23 cellular contexts compared by ENCODE assay signal in genomic region chr1:199529324-199529723, GRCh38.
DNase-seq lines count a peak whose midpoint lies in the region; ATAC-seq, FAIRE-seq and TF ChIP-seq lines count a peak whose summit lies in the region.
"Had no signal": no experiment of that assay in that cellular context is flagged by ENCODE, and none has a peak within 500 bp of the region (broad histone marks: within the 10 kb centered on the region; RNA-seq: fewer than 3 reads in every experiment).

No MANE protein-coding gene starts in this region.

- BruUV-seq in IMR-90 (replicated peaks; lab: Mats Ljungman, UMichigan) = no TSS peak
- BruUV-seq in GM12878 (replicated peaks; lab: Mats Ljungman, UMichigan) = no TSS peak

- dilution Hi-C loops in IMR-90 (cut with HindIII; ENCODE audit: low sequenced_read_pairs, unreplicated experiment) = no loop called here

- peaks cover 7% of the 10 kb centered on the region for H3K9me3 Mint-ChIP-seq in memory B cell

- no peak overlapping the region for H4K91ac ChIP-seq in IMR-90 (ENCODE audit: insufficient read depth, low read depth, low read length)

- H3K4me2 ChIP-seq in IMR-90 (ENCODE audit: low read depth, low read length) = no peak overlapping the region
- no peak overlapping the region for H3K4me2 ChIP-seq in GM12878 (ENCODE audit: control insufficient read depth, insufficient read depth)
- H3K4me2 ChIP-seq: BLaER1 had no signal

- H2BK120ac ChIP-seq in IMR-90 (ENCODE audit: low read depth, low read length) = no peak overlapping the region

- no peak overlapping the region for H2BK20ac ChIP-seq in IMR-90 (ENCODE audit: low read depth, low read length)

- H4K20me1 ChIP-seq in IMR-90 (ENCODE audit: insufficient read depth, low read length) = no peaks in the 10 kb centered on the region
- H4K20me1 ChIP-seq in GM12878 (ENCODE audit: control insufficient read depth, insufficient read depth) = no peaks in the 10 kb centered on the region
- H4K20me1 ChIP-seq: BLaER1 had no signal

- no peaks in the 10 kb centered on the region for H3K79me1 ChIP-seq in IMR-90 (ENCODE audit: low read depth in 1 of 2, low read length in 2 of 2)

- H3K14ac ChIP-seq in IMR-90 (replicated peaks; ENCODE audit: low read depth, low read length) = no peak overlapping the region

- no peak overlapping the region for H4K8ac ChIP-seq in IMR-90 (ENCODE audit: low read depth in 2 of 2, low read length in 2 of 2)

- H3K27ac ChIP-seq in IMR-90 (ENCODE audit: insufficient read depth, low read length) (no peak overlapping the region; the same call in 1 of the 2 replicates), GM12878 (ENCODE audit: control insufficient read depth, insufficient read depth) (no peak overlapping the region)
- H3K27ac ChIP-seq: BLaER1, SJCRH30 had no signal

- DNase-seq in IMR-90 (no peak), GM12878 (ENCODE audit: low read depth, low spot score) (no peak), memory B cell (ENCODE audit: low spot score in 2 of 2) (no peak), NCI-H69 (lab: John Stamatoyannopoulos, UW) (no peak), SW480 (ENCODE audit: low spot score) (no peak)
- DNase-seq: CD4-positive, alpha-beta T cell; COR-L47; DMS79; KG1; NCI-H1105; NCI-H146; NCI-H2029 treated with DMSO at 0.1 percent for 48 hours; NCI-H226; NCI-H510A treated with DMSO at 0.1 percent for 48 hours; NCI-H774; NK-92 treated with Interleukin-12 subunit alpha and Interleukin-12 subunit beta, amount 100 ng/mL, for 24 hours; OCI-M1; SJCRH30 had no signal

- TF ChIP-seq CTCF in IMR-90 (conservative IDR thresholded peaks at IDR 0.05; ENCODE audit: low read depth, low read length) (no peak), GM12878 (IDR thresholded peaks at IDR 0.05 in 2 of 3, conservative IDR thresholded peaks at IDR 0.05 in 1 of 3; ENCODE audit: control insufficient read depth in 2 of 3, extremely low read depth in 1 of 3, insufficient read depth in 1 of 3, low read depth in 3 of 3, low read length in 3 of 3) (no peak)

- H3K27ac Mint-ChIP-seq in memory B cell = peak overlapping the region; percentile 1
- H3K27ac Mint-ChIP-seq: CD4-positive, alpha-beta T cell had no signal

- H3K4ac ChIP-seq in IMR-90 (ENCODE audit: low read depth, low read length) = no peak overlapping the region

- no peak for FAIRE-seq in GM12878 (lab: Jason Lieb, UNC)
- FAIRE-seq: HepG2, RCC 7860 had no signal

- H3K4me1 ChIP-seq in IMR-90 (ENCODE audit: control insufficient read depth, insufficient read depth, low read length) (peaks cover 2% of the 10 kb centered on the region; the same call in 1 of the 2 replicates), GM12878 (ENCODE audit: control insufficient read depth, insufficient read depth, low read length) (no peaks in the 10 kb centered on the region)
- H3K4me1 ChIP-seq: BLaER1, SJCRH30 had no signal

- H3K27me3 ChIP-seq in IMR-90 (ENCODE audit: control insufficient read depth, insufficient read depth, low read length) = no peaks in the 10 kb centered on the region
- H3K27me3 ChIP-seq in GM12878 (replicated peaks in 1 of 2; ENCODE audit: control insufficient read depth in 2 of 2, insufficient read depth in 2 of 2, low read length in 1 of 2) = no peaks in the 10 kb centered on the region
- H3K27me3 ChIP-seq: BLaER1, SJCRH30 had no signal

- H3K79me2 ChIP-seq in GM12878 (ENCODE audit: control insufficient read depth, insufficient read depth, low read length) = no peaks in the 10 kb centered on the region

- H3K36me3 Mint-ChIP-seq in memory B cell = peaks cover 7% of the 10 kb centered on the region

- TF ChIP-seq POLR2A in IMR-90 (IDR thresholded peaks at IDR 0.05; ENCODE audit: low read depth, low read length) (no peak), GM12878 (IDR thresholded peaks at IDR 0.05; ENCODE audit: low read depth, low read length) (no peak)

- no peak overlapping the region; the same call in 1 of the 2 replicates for H4K5ac ChIP-seq in IMR-90 (ENCODE audit: low read depth, low read length)

- ATAC-seq in IMR-90 (ENCODE audit: low read depth) (no peak), GM12878 (no peak), memory B cell (ENCODE audit: low read depth) (no peak), GM21737 (IDR thresholded peaks at IDR 0.05; ENCODE audit: unreplicated experiment) (no peak), HG03432 (IDR thresholded peaks at IDR 0.05; ENCODE audit: unreplicated experiment) (no peak)
- ATAC-seq: HepG2 had no signal

- WGBS in IMR-90 (ENCODE audit: extremely low coverage in 2 of 2, insufficient read length in 1 of 2), 2 experiments = no CpG with 5 or more reads among the region's 1 CpG
- no CpG with 5 or more reads among the region's 1 CpG for WGBS in GM12878 (ENCODE audit: insufficient coverage, insufficient replicate concordance, low lambda C conversion rate, missing lambda C conversion rate)

- H3K9ac ChIP-seq in IMR-90 (ENCODE audit: low read depth, low read length) = no peak overlapping the region
- H3K9ac ChIP-seq in GM12878 (ENCODE audit: control insufficient read depth, insufficient read depth, low read length) = no peak overlapping the region
- H3K9ac ChIP-seq: BLaER1 had no signal

- no peak overlapping the region for H2AK5ac ChIP-seq in IMR-90 (ENCODE audit: low read depth, low read length)

- no peaks in the 10 kb centered on the region for H3K9me1 ChIP-seq in IMR-90 (ENCODE audit: insufficient read depth, low read length)

- no peak overlapping the region for H2BK5ac ChIP-seq in IMR-90 (ENCODE audit: low read depth, low read length, poor library complexity, severe bottlenecking)

- no peaks in the 10 kb centered on the region for H3K36me3 ChIP-seq in IMR-90 (ENCODE audit: control insufficient read depth, insufficient read depth, low read length)
- H3K36me3 ChIP-seq in GM12878 (ENCODE audit: control insufficient read depth in 2 of 2, insufficient read depth in 2 of 2, low read length in 1 of 2) = no peaks in the 10 kb centered on the region
- H3K36me3 ChIP-seq: BLaER1, SJCRH30 had no signal

- POLR2A ChIA-PET in IMR-90 (lab: Charles Lee; ENCODE audit: unreplicated experiment) = no interaction called here
- POLR2A ChIA-PET in GM12878 (lab: Charles Lee) = no interaction called here

- TF ChIP-seq RAD21 in IMR-90 (IDR thresholded peaks at IDR 0.05; ENCODE audit: low read length) = no peak
- TF ChIP-seq RAD21 in GM12878 (IDR thresholded peaks at IDR 0.05; ENCODE audit: insufficient read depth, low read depth, low read length) = no peak

- TF ChIP-seq EP300 in GM12878 (IDR thresholded peaks at IDR 0.05; ENCODE audit: borderline replicate concordance in 1 of 2, control insufficient read depth in 1 of 2, low read depth in 2 of 2, low read length in 2 of 2) = no peak

- CTCF ChIA-PET in IMR-90 (lab: Yijun Ruan, JAX) = interaction anchor here (0.6 kb wide), 1 partner anchor 316 kb away, joined by 7 read pairs; no protein-coding TSS in a partner anchor
- CTCF ChIA-PET in GM12878 (lab: Yijun Ruan, JAX) = interaction anchor here (1.0 to 1.2 kb wide), 2 partner anchors 16 to 22 kb away, joined by 4 read pairs; no protein-coding TSS in a partner anchor

- intact Hi-C loops in IMR-90 (cut with micrococcal nuclease) (no loop called here), GM12878 (cut with micrococcal nuclease; ENCODE audit: unreplicated experiment) (no loop called here)

- H2AFZ ChIP-seq in IMR-90 (replicated peaks; ENCODE audit: low read length, poor library complexity) = no peak overlapping the region
- no peak overlapping the region for H2AFZ ChIP-seq in GM12878 (ENCODE audit: control insufficient read depth, low read depth, low read length)

- H3K9me3 ChIP-seq in IMR-90 (ENCODE audit: control insufficient read depth, insufficient read depth, low read length) (peaks cover 3% of the 10 kb centered on the region; the same call in 1 of the 2 replicates), GM12878 (replicated peaks; ENCODE audit: control insufficient read depth, insufficient read depth, low read length) (no peaks in the 10 kb centered on the region; the same call in 2 of the 3 replicates)
- H3K9me3 ChIP-seq: SJCRH30 had no signal

- peaks cover 3% of the 10 kb centered on the region for H3K4me1 Mint-ChIP-seq in memory B cell

- no peak overlapping the region for H3K56ac ChIP-seq in IMR-90 (ENCODE audit: extremely low read depth, insufficient read depth, low read length)

- no peak overlapping the region for H2AK9ac ChIP-seq in IMR-90 (replicated peaks; ENCODE audit: low read depth, low read length, poor library complexity)

- peak overlapping the region; percentile 13 for H3K18ac ChIP-seq in IMR-90 (ENCODE audit: low read depth, low read length)

- no peak overlapping the region for H3K23ac ChIP-seq in IMR-90 (ENCODE audit: low read depth, low read length)

- SMC1A ChIA-PET in GM12878 (lab: Charles Lee; ENCODE audit: uncharacterized antibody, unreplicated experiment) = interaction anchor here (1.4 kb wide), 1 partner anchor 10 kb away, joined by 5 read pairs; no protein-coding TSS in a partner anchor

- in situ Hi-C loops in IMR-90 (cut with MboI; ENCODE audit: low sequenced_read_pairs) = no loop called here
- in situ Hi-C loops in GM12878 (cut with MboI) = no loop called here

- RAD21 ChIA-PET in GM12878 (lab: Charles Lee; ENCODE audit: unreplicated experiment) = no interaction called here

- no peak overlapping the region for H2BK15ac ChIP-seq in IMR-90 (ENCODE audit: low read depth, low read length)

- H3K4me3 ChIP-seq in IMR-90 (ENCODE audit: insufficient read depth, low read depth, low read length) (no peak overlapping the region), GM12878 (no peak overlapping the region)
- H3K4me3 ChIP-seq: BLaER1, SJCRH30 had no signal

- no peak overlapping the region for H3K4me3 Mint-ChIP-seq in memory B cell
- H3K4me3 Mint-ChIP-seq: CD4-positive, alpha-beta T cell had no signal

- H3K27me3 Mint-ChIP-seq in memory B cell = no peaks in the 10 kb centered on the region
- H3K27me3 Mint-ChIP-seq: CD4-positive, alpha-beta T cell had no signal

TF ChIP-seq in IMR-90, 13 proteins besides CTCF, POLR2A, EP300 and RAD21 (continues in another document):
- TF ChIP-seq MAFK (IDR thresholded peaks at IDR 0.05; ENCODE audit: low read depth, low read length) = no peak
- no peak for TF ChIP-seq BHLHE40 (IDR thresholded peaks at IDR 0.05; ENCODE audit: low read depth, low read length)
- no peak for TF ChIP-seq SMC3 (IDR thresholded peaks at IDR 0.05; ENCODE audit: low read depth, low read length)

TF ChIP-seq in GM12878, 131 proteins besides CTCF, POLR2A, EP300 and RAD21:
- no peak for TF ChIP-seq IKZF1 (conservative IDR thresholded peaks at IDR 0.05)
- TF ChIP-seq ZNF207 (IDR thresholded peaks at IDR 0.05; ENCODE audit: borderline replicate concordance) = no peak
- peak; percentile 60 for TF ChIP-seq ZZZ3 (IDR thresholded peaks at IDR 0.05; ENCODE audit: control insufficient read depth, insufficient read length, low read depth)
TF ChIP-seq in GM12878: peak in this region for 1.
